1 cellular context compared by ENCODE assay signal in genomic region chr17:47935961-47936360, GRCh38.
TF ChIP-seq lines count a peak whose summit lies in the region.

No MANE protein-coding gene starts in this region.

TF ChIP-seq in K562, 482 proteins besides CTCF, POLR2A, EP300 and RAD21 (continued from another document):
- TF ChIP-seq, protein P1, sequence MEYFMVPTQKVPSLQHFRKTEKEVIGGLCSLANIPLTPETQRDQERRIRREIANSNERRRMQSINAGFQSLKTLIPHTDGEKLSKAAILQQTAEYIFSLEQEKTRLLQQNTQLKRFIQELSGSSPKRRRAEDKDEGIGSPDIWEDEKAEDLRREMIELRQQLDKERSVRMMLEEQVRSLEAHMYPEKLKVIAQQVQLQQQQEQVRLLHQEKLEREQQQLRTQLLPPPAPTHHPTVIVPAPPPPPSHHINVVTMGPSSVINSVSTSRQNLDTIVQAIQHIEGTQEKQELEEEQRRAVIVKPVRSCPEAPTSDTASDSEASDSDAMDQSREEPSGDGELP (CRISPR knock-in tag; IDR thresholded peaks at IDR 0.05; ENCODE audit: borderline replicate concordance): peak; percentile 37; the same call in 1 of the 2 replicates
- TF ChIP-seq L3MBTL2 (IDR thresholded peaks at IDR 0.05): peak; percentile 36; the same call in 1 of the 2 replicates
- no peak for TF ChIP-seq HDGF (IDR thresholded peaks at IDR 0.05)
- TF ChIP-seq RBM22 (IDR thresholded peaks at IDR 0.05; ENCODE audit: low read depth, low read length, poor library complexity, severe bottlenecking): no peak
- TF ChIP-seq TRIM28 (IDR thresholded peaks at IDR 0.05): no peak
- 0 out of 2 replicates have a peak, but pooled peaks have one; percentile 29 for TF ChIP-seq ZNF766 (CRISPR knock-in tag; conservative IDR thresholded peaks at IDR 0.05)
- TF ChIP-seq ZNF511 (CRISPR knock-in tag; IDR thresholded peaks at IDR 0.05): no peak
- TF ChIP-seq MNT (conservative IDR thresholded peaks at IDR 0.05): peak in 1 of 2 experiments; percentile 47; a peak in 1 of 4 replicates
- no peak for TF ChIP-seq CEBPG (CRISPR knock-in tag; IDR thresholded peaks at IDR 0.05)
- no peak for TF ChIP-seq CEBPG (tag; conservative IDR thresholded peaks at IDR 0.05 in 1 of 2, IDR thresholded peaks at IDR 0.05 in 1 of 2)
- TF ChIP-seq SMARCA5 (IDR thresholded peaks at IDR 0.05): no peak
- peak; percentile 68; the same call in 1 of the 2 replicates for TF ChIP-seq POLR2AphosphoS5 (IDR thresholded peaks at IDR 0.05; ENCODE audit: control insufficient read depth, insufficient read depth, low read depth, low read length)
- TF ChIP-seq, protein P2, sequence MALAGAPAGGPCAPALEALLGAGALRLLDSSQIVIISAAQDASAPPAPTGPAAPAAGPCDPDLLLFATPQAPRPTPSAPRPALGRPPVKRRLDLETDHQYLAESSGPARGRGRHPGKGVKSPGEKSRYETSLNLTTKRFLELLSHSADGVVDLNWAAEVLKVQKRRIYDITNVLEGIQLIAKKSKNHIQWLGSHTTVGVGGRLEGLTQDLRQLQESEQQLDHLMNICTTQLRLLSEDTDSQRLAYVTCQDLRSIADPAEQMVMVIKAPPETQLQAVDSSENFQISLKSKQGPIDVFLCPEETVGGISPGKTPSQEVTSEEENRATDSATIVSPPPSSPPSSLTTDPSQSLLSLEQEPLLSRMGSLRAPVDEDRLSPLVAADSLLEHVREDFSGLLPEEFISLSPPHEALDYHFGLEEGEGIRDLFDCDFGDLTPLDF (CRISPR knock-in tag; IDR thresholded peaks at IDR 0.05): no peak
- peak; percentile 23; the same call in 1 of the 2 replicates for TF ChIP-seq MYC (IDR thresholded peaks at IDR 0.05; ENCODE audit: low read depth, low read length)
- no peak for TF ChIP-seq MYC (CRISPR knock-in tag; IDR thresholded peaks at IDR 0.05; ENCODE audit: borderline replicate concordance, low read depth)
- no peak for TF ChIP-seq SNIP1 (IDR thresholded peaks at IDR 0.05; ENCODE audit: low read depth)
- TF ChIP-seq POLR3A (IDR thresholded peaks at IDR 0.05; ENCODE audit: borderline replicate concordance, extremely low read depth, insufficient read depth, insufficient read length): no peak
- TF ChIP-seq LCOR (CRISPR knock-in tag; IDR thresholded peaks at IDR 0.05): no peak
- no peak for TF ChIP-seq COPS2 (conservative IDR thresholded peaks at IDR 0.05)
- no peak for TF ChIP-seq CHD7 (IDR thresholded peaks at IDR 0.05; ENCODE audit: low read depth, low read length)
- TF ChIP-seq, protein P3, sequence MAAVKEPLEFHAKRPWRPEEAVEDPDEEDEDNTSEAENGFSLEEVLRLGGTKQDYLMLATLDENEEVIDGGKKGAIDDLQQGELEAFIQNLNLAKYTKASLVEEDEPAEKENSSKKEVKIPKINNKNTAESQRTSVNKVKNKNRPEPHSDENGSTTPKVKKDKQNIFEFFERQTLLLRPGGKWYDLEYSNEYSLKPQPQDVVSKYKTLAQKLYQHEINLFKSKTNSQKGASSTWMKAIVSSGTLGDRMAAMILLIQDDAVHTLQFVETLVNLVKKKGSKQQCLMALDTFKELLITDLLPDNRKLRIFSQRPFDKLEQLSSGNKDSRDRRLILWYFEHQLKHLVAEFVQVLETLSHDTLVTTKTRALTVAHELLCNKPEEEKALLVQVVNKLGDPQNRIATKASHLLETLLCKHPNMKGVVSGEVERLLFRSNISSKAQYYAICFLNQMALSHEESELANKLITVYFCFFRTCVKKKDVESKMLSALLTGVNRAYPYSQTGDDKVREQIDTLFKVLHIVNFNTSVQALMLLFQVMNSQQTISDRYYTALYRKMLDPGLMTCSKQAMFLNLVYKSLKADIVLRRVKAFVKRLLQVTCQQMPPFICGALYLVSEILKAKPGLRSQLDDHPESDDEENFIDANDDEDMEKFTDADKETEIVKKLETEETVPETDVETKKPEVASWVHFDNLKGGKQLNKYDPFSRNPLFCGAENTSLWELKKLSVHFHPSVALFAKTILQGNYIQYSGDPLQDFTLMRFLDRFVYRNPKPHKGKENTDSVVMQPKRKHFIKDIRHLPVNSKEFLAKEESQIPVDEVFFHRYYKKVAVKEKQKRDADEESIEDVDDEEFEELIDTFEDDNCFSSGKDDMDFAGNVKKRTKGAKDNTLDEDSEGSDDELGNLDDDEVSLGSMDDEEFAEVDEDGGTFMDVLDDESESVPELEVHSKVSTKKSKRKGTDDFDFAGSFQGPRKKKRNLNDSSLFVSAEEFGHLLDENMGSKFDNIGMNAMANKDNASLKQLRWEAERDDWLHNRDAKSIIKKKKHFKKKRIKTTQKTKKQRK (IDR thresholded peaks at IDR 0.05; ENCODE audit: borderline replicate concordance, low read depth, low read length): no peak
- TF ChIP-seq, protein P4, sequence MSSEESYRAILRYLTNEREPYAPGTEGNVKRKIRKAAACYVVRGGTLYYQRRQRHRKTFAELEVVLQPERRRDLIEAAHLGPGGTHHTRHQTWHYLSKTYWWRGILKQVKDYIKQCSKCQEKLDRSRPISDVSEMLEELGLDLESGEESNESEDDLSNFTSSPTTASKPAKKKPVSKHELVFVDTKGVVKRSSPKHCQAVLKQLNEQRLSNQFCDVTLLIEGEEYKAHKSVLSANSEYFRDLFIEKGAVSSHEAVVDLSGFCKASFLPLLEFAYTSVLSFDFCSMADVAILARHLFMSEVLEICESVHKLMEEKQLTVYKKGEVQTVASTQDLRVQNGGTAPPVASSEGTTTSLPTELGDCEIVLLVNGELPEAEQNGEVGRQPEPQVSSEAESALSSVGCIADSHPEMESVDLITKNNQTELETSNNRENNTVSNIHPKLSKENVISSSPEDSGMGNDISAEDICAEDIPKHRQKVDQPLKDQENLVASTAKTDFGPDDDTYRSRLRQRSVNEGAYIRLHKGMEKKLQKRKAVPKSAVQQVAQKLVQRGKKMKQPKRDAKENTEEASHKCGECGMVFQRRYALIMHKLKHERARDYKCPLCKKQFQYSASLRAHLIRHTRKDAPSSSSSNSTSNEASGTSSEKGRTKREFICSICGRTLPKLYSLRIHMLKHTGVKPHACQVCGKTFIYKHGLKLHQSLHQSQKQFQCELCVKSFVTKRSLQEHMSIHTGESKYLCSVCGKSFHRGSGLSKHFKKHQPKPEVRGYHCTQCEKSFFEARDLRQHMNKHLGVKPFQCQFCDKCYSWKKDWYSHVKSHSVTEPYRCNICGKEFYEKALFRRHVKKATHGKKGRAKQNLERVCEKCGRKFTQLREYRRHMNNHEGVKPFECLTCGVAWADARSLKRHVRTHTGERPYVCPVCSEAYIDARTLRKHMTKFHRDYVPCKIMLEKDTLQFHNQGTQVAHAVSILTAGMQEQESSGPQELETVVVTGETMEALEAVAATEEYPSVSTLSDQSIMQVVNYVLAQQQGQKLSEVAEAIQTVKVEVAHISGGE (CRISPR knock-in tag; IDR thresholded peaks at IDR 0.05): 0 out of 6 replicates have a peak, but pooled peaks of 1 of the 3 experiments have one; percentile 34
- TF ChIP-seq ZNF316 (IDR thresholded peaks at IDR 0.05): no peak
